In genomic region chr19:41776700-41777099, GRCh38 we compare ENCODE assay signal across 20 cellular contexts. TPM values are rescaled to one million over a fixed set of nuclear protein-coding genes. Genes with fewer than 3 reads are reported as not detected.
A peak's percentile ranks its signal among the peaks of the same experiment; 100 is the strongest.
DNase-seq lines count a peak whose midpoint lies in the region; ATAC-seq and TF ChIP-seq lines count a peak whose summit lies in the region.
"Had no signal": no experiment of that assay in that cellular context is flagged by ENCODE, and none has a peak within 500 bp of the region (broad histone marks: within the 10 kb centered on the region; RNA-seq: fewer than 3 reads in every experiment).

No MANE protein-coding gene starts in this region.

- intact Hi-C loops in esophagus squamous epithelium (cut with DNase I): no loop called here

- H3K27ac ChIP-seq in VCaP: peak overlapping the region; percentile 56
- H3K27ac ChIP-seq in esophagus squamous epithelium: peak overlapping the region; percentile 67 to 90 (median 84)
- H3K27ac ChIP-seq: C4-2B, SJSA1 had no signal

- TF ChIP-seq POLR2A in esophagus squamous epithelium (IDR thresholded peaks at IDR 0.05): no peak

- no peak overlapping the region for H3K4me3 Mint-ChIP-seq in activated naive CD4-positive, alpha-beta T cell treated with anti-CD3 and anti-CD28 coated beads, Interleukin-2, amount 50 U/mL, for 24 hours
- H3K4me3 Mint-ChIP-seq in activated naive CD4-positive, alpha-beta T cell treated with anti-CD3 and anti-CD28 coated beads, Interleukin-2, amount 10 ng/mL, durations not matched to agents 7 days and 5 days: no peak overlapping the region
- H3K4me3 Mint-ChIP-seq: CD8-positive, alpha-beta memory T cell had no signal

- no peaks in the 10 kb centered on the region for H3K36me3 ChIP-seq in esophagus squamous epithelium
- H3K36me3 ChIP-seq: Peyer's patch, SJSA1 had no signal

- DNase-seq in activated naive CD4-positive, alpha-beta T cell treated with anti-CD3 and anti-CD28 coated beads, Interleukin-2, amount 10 ng/mL, durations not matched to agents 7 days and 5 days: no peak
- DNase-seq in esophagus squamous epithelium (lab: John Stamatoyannopoulos, UW) (no peak), NCI-H187 treated with DMSO at 0.1 percent for 48 hours (lab: John Stamatoyannopoulos, UW) (no peak), T-helper 1 cell (no peak)
- DNase-seq: CD8-positive, alpha-beta memory T cell; EL; GF-D8; Karpas-422; NCI-H1694 treated with DMSO at 0.1 percent for 48 hours; NCI-H2107; NCI-H748 treated with DMSO at 0.1 percent for 48 hours; Peyer's patch had no signal

- no peaks in the 10 kb centered on the region for H3K9me3 Mint-ChIP-seq in activated naive CD4-positive, alpha-beta T cell treated with anti-CD3 and anti-CD28 coated beads, Interleukin-2, amount 50 U/mL, for 24 hours
- no peaks in the 10 kb centered on the region for H3K9me3 Mint-ChIP-seq in activated naive CD4-positive, alpha-beta T cell treated with anti-CD3 and anti-CD28 coated beads, Interleukin-2, amount 10 ng/mL, durations not matched to agents 7 days and 5 days
- H3K9me3 Mint-ChIP-seq: CD8-positive, alpha-beta memory T cell had no signal

- peak overlapping the region; percentile 33 for H3K27ac Mint-ChIP-seq in activated naive CD4-positive, alpha-beta T cell treated with anti-CD3 and anti-CD28 coated beads, Interleukin-2, amount 50 U/mL, for 24 hours
- no peak overlapping the region for H3K27ac Mint-ChIP-seq in activated naive CD4-positive, alpha-beta T cell treated with anti-CD3 and anti-CD28 coated beads, Interleukin-2, amount 10 ng/mL, durations not matched to agents 7 days and 5 days

- H3K4me1 Mint-ChIP-seq in activated naive CD4-positive, alpha-beta T cell treated with anti-CD3 and anti-CD28 coated beads, Interleukin-2, amount 50 U/mL, for 24 hours: peaks cover 44% of the 10 kb centered on the region
- H3K4me1 Mint-ChIP-seq in activated naive CD4-positive, alpha-beta T cell treated with anti-CD3 and anti-CD28 coated beads, Interleukin-2, amount 10 ng/mL, durations not matched to agents 7 days and 5 days: peaks cover 38% of the 10 kb centered on the region

- H3K36me3 Mint-ChIP-seq in activated naive CD4-positive, alpha-beta T cell treated with anti-CD3 and anti-CD28 coated beads, Interleukin-2, amount 50 U/mL, for 24 hours: no peaks in the 10 kb centered on the region
- no peaks in the 10 kb centered on the region for H3K36me3 Mint-ChIP-seq in activated naive CD4-positive, alpha-beta T cell treated with anti-CD3 and anti-CD28 coated beads, Interleukin-2, amount 10 ng/mL, durations not matched to agents 7 days and 5 days
- H3K36me3 Mint-ChIP-seq: CD8-positive, alpha-beta memory T cell had no signal

- peaks cover 36% of the 10 kb centered on the region for H3K27me3 Mint-ChIP-seq in activated naive CD4-positive, alpha-beta T cell treated with anti-CD3 and anti-CD28 coated beads, Interleukin-2, amount 50 U/mL, for 24 hours
- H3K27me3 Mint-ChIP-seq in activated naive CD4-positive, alpha-beta T cell treated with anti-CD3 and anti-CD28 coated beads, Interleukin-2, amount 10 ng/mL, durations not matched to agents 7 days and 5 days: peaks cover 98% of the 10 kb centered on the region

- ATAC-seq in GM18873 (IDR thresholded peaks at IDR 0.05; ENCODE audit: low FRiP score, unreplicated experiment): no peak

- TF ChIP-seq CTCF in VCaP (conservative IDR thresholded peaks at IDR 0.05) (no peak), esophagus squamous epithelium (IDR thresholded peaks at IDR 0.05) (no peak)

- peaks cover 4 to 76% (median 9%) of the 10 kb centered on the region in 3 donors for H3K4me1 ChIP-seq in esophagus squamous epithelium
- H3K4me1 ChIP-seq: SJSA1 had no signal

- H3K9me3 ChIP-seq in esophagus squamous epithelium: no peaks in the 10 kb centered on the region
- H3K9me3 ChIP-seq: Peyer's patch, SJSA1 had no signal

- H3K27me3 ChIP-seq in esophagus squamous epithelium: peaks cover 0 to 34% (median 0%) of the 10 kb centered on the region in 4 donors
- H3K27me3 ChIP-seq: Peyer's patch had no signal

- CTCF ChIA-PET in activated naive CD4-positive, alpha-beta T cell treated with anti-CD3 and anti-CD28 coated beads, Interleukin-2, amount 10 ng/mL, durations not matched to agents 7 days and 5 days (lab: Charles Lee): interaction anchor here (0.9 to 1.9 kb wide), 5 partner anchors 14 to 41 kb away, joined by 3 to 16 read pairs (median 4); no protein-coding TSS in a partner anchor

- 38 to 46% methylated on average over 2 of the region's 2 CpGs for WGBS in esophagus squamous epithelium, 2 donors

- no peak overlapping the region for H3K4me3 ChIP-seq in esophagus squamous epithelium
- H3K4me3 ChIP-seq: Peyer's patch, SJSA1 had no signal

RNA-seq across cellular contexts. Expression of gene CEACAM3, which starts 19.7 kb away (rescaled TPM):
- total RNA-seq in esophagus squamous epithelium: 1 to 10 TPM in 2 of 4 donors, under 1 TPM in 2; 0.42 to 1.3 (median 0.99) TPM
- total RNA-seq: A172; CD8-positive, alpha-beta memory T cell; M059J; NCI-H460; Peyer's patch; SJSA1 had no signal

RNA-seq across cellular contexts. Expression of gene CEACAM6, which starts 21.4 kb away (rescaled TPM):
- 100 to 1,000 TPM in 3 of 4 donors, 10 to 100 TPM in 1; 70.8 to 288 (median 176) TPM for total RNA-seq in esophagus squamous epithelium
- total RNA-seq: A172; CD8-positive, alpha-beta memory T cell; M059J; NCI-H460; SJSA1 had no signal
